Comparison of ENCODE assay signal across 1 cellular context in the genomic region with DNA sequence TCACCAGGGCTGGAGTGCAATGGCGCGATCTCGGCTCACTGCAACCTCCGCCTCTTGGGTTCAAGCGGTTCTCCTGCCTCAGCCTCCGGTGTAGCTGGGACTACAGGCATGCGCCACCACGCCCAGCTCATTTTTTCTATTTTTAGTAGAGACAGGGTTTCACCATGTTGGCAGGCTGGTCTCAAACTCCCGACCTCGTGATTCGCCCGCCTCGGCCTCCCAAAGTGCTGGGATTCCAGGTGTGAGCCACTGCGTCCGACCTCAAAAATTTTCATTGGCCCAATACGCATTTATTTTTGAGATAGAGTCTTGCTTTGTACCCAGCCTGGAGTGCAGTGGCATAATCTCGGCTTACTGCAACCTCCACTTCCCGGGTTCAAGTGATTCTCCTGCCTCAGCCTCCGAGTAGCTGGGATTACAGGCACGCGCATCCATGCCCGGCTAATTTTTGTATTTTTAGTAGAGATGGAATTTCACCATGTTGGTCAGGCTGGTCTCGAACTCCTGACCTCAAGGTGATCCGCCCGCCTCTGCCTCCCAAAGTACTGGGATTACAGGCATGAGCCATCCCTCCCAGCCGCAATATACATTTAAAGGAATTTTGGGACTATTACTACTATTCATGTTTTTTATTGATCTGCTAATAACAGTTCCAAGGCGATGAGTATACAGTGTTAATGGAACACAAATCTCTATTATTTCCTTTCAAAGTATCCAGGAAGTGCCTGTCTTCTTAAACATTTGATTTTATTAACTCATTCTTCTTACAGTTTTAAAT.
A peak's percentile ranks its signal among the peaks of the same experiment; 100 is the strongest.
TF ChIP-seq lines count a peak whose summit lies in the region.
"Not testable (repeated sequence)": the region's sequence is repeated elsewhere in the genome, so short reads cannot be mapped to it uniquely, and the experiment has no call there.

No MANE protein-coding gene starts in this region.

TF ChIP-seq in K562, 482 proteins besides CTCF, POLR2A, EP300 and RAD21:
- TF ChIP-seq TRIM28 (IDR thresholded peaks at IDR 0.05) (0 out of 2 replicates have a peak, but pooled peaks have one; percentile 15), BCOR (IDR thresholded peaks at IDR 0.05) (peak; percentile 63; the same call in 1 of the 2 replicates), PBX2 (tag; conservative IDR thresholded peaks at IDR 0.05; ENCODE audit: low read depth) (0 out of 2 replicates have a peak, but pooled peaks have one; percentile 4), FOXK1 (CRISPR knock-in tag; IDR thresholded peaks at IDR 0.05; ENCODE audit: borderline replicate concordance) (peak; percentile 80), MECOM (CRISPR knock-in tag; IDR thresholded peaks at IDR 0.05) (peak; percentile 16; the same call in 1 of the 2 replicates), ADNP (tag; IDR thresholded peaks at IDR 0.05) (peak; percentile 83; the same call in 1 of the 2 replicates), CEBPG (CRISPR knock-in tag; IDR thresholded peaks at IDR 0.05) (0 out of 2 replicates have a peak, but pooled peaks have one; percentile 12), NONO (IDR thresholded peaks at IDR 0.05; ENCODE audit: low read depth in 2 of 2, low read length in 1 of 2) (peak in 1 of 2 experiments; percentile 32; a peak in 1 of 4 replicates), CBX3 (IDR thresholded peaks at IDR 0.05; ENCODE audit: borderline replicate concordance in 1 of 2, low read length in 2 of 2) (peak in 1 of 2 experiments; percentile 60; a peak in 1 of 3 replicates), ZNF165 (CRISPR knock-in tag; IDR thresholded peaks at IDR 0.05; ENCODE audit: borderline replicate concordance) (0 out of 2 replicates have a peak, but pooled peaks have one; percentile 17), ZBTB33 (CRISPR knock-in tag; IDR thresholded peaks at IDR 0.05) (peak; percentile 96), MTA1 (IDR thresholded peaks at IDR 0.05; ENCODE audit: borderline replicate concordance) (0 out of 2 replicates have a peak, but pooled peaks have one; percentile 25)
- TF ChIP-seq PBX2 (CRISPR knock-in tag; IDR thresholded peaks at IDR 0.05; ENCODE audit: low read depth); CEBPG (tag; conservative IDR thresholded peaks at IDR 0.05 in 1 of 2, IDR thresholded peaks at IDR 0.05 in 1 of 2): not testable (repeated sequence)
- TF ChIP-seq, protein P1, sequence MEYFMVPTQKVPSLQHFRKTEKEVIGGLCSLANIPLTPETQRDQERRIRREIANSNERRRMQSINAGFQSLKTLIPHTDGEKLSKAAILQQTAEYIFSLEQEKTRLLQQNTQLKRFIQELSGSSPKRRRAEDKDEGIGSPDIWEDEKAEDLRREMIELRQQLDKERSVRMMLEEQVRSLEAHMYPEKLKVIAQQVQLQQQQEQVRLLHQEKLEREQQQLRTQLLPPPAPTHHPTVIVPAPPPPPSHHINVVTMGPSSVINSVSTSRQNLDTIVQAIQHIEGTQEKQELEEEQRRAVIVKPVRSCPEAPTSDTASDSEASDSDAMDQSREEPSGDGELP (CRISPR knock-in tag; IDR thresholded peaks at IDR 0.05; ENCODE audit: borderline replicate concordance) = peak; percentile 32; the same call in 1 of the 2 replicates
- TF ChIP-seq, protein P2, sequence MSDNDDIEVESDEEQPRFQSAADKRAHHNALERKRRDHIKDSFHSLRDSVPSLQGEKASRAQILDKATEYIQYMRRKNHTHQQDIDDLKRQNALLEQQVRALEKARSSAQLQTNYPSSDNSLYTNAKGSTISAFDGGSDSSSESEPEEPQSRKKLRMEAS (CRISPR knock-in tag; IDR thresholded peaks at IDR 0.05) = peak; percentile 30; the same call in 1 of the 2 replicates
- TF ChIP-seq, protein P3, sequence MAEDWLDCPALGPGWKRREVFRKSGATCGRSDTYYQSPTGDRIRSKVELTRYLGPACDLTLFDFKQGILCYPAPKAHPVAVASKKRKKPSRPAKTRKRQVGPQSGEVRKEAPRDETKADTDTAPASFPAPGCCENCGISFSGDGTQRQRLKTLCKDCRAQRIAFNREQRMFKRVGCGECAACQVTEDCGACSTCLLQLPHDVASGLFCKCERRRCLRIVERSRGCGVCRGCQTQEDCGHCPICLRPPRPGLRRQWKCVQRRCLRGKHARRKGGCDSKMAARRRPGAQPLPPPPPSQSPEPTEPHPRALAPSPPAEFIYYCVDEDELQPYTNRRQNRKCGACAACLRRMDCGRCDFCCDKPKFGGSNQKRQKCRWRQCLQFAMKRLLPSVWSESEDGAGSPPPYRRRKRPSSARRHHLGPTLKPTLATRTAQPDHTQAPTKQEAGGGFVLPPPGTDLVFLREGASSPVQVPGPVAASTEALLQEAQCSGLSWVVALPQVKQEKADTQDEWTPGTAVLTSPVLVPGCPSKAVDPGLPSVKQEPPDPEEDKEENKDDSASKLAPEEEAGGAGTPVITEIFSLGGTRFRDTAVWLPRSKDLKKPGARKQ (CRISPR knock-in tag; IDR thresholded peaks at IDR 0.05) = peak; percentile 60; the same call in 1 of the 2 replicates
- TF ChIP-seq, protein P4, sequence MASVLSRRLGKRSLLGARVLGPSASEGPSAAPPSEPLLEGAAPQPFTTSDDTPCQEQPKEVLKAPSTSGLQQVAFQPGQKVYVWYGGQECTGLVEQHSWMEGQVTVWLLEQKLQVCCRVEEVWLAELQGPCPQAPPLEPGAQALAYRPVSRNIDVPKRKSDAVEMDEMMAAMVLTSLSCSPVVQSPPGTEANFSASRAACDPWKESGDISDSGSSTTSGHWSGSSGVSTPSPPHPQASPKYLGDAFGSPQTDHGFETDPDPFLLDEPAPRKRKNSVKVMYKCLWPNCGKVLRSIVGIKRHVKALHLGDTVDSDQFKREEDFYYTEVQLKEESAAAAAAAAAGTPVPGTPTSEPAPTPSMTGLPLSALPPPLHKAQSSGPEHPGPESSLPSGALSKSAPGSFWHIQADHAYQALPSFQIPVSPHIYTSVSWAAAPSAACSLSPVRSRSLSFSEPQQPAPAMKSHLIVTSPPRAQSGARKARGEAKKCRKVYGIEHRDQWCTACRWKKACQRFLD (CRISPR knock-in tag; IDR thresholded peaks at IDR 0.05) = 0 out of 2 replicates have a peak, but pooled peaks have one; percentile 15
TF ChIP-seq in K562: peak in this region for 16; not testable (repeated sequence) for 466.
